In the genomic region with DNA sequence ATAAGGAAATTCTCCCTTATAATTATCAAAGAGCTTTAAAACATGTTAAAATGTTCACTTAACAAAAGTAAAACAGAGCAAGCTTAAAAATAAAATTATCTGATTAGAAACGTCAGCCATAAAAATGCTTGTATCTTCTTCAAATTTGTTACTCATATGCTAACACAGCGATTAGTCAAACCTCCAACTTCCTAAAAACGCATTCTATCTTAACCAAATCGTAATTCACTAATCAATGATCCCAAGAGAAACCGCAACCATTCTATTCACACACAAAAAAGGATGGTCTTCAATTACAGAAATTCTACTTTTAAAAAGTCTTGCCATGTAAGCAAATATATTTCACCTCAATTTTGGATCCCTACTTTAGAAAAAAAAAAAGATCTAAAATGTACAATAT, we compare ENCODE assay signal across 8 cellular contexts. TPM values are rescaled to one million over a fixed set of nuclear protein-coding genes. Genes with fewer than 3 reads are reported as not detected.
DNase-seq lines count a peak whose midpoint lies in the region; ATAC-seq, FAIRE-seq and TF ChIP-seq lines count a peak whose summit lies in the region.

No MANE protein-coding gene starts in this region.

- peak overlapping the region; percentile 67 for H3K27ac ChIP-seq in ACC112 (ENCODE audit: low read depth, low read length)
- peak overlapping the region; percentile 95 for H3K27ac ChIP-seq in HL-60 (replicated peaks)
- H3K27ac ChIP-seq in mesodermal cell (ENCODE audit: low read depth, low read length, severe bottlenecking), result no peak overlapping the region

- H3K4me3 Mint-ChIP-seq in activated naive CD8-positive, alpha-beta T cell treated with anti-CD3 and anti-CD28 coated beads, Interleukin-2, amount 50 U/mL, for 24 hours, result peak overlapping the region; percentile 90

- H2AFZ ChIP-seq in ACC112 (ENCODE audit: low read length, unreplicated experiment), result no peak overlapping the region

- H3K4me1 Mint-ChIP-seq in activated naive CD8-positive, alpha-beta T cell treated with anti-CD3 and anti-CD28 coated beads, Interleukin-2, amount 50 U/mL, for 24 hours, result peaks cover 47% of the 10 kb centered on the region

- H3K27me3 ChIP-seq in ACC112 (ENCODE audit: insufficient read depth, low read length) (no peaks in the 10 kb centered on the region; the same call in 1 of the 2 replicates), HL-60 (ENCODE audit: insufficient read depth, poor library complexity, severe bottlenecking) (no peaks in the 10 kb centered on the region)

- no peaks in the 10 kb centered on the region for H3K9me3 ChIP-seq in mesodermal cell (ENCODE audit: control insufficient read depth, low read length)

- peak overlapping the region; percentile 88 for H3K27ac Mint-ChIP-seq in activated naive CD8-positive, alpha-beta T cell treated with anti-CD3 and anti-CD28 coated beads, Interleukin-2, amount 50 U/mL, for 24 hours

- H3K4me3 ChIP-seq in ACC112 (ENCODE audit: low read depth, low read length) (peak overlapping the region; percentile 98), HL-60 (replicated peaks; ENCODE audit: insufficient read depth, low read length) (peak overlapping the region; percentile 66), mesodermal cell (ENCODE audit: extremely low read depth, insufficient read depth, low read length, poor library complexity, severe bottlenecking) (peak overlapping the region; percentile 82)

- intact Hi-C loops in sciatic nerve (cut with DNase I), result no loop called here

- TF ChIP-seq CTCF in HL-60 (IDR thresholded peaks at IDR 0.05; ENCODE audit: insufficient read depth, low read length), result no peak

- WGBS in mesodermal cell (ENCODE audit: insufficient coverage in 2 of 2), 2 experiments, result 77 to 79% methylated on average over 4 to 5 of the region's 5 CpGs

- H3K36me3 ChIP-seq in ACC112 (ENCODE audit: insufficient read depth, low read length) (no peaks in the 10 kb centered on the region), mesodermal cell (ENCODE audit: control insufficient read depth, insufficient read depth, low read length) (peaks cover 6% of the 10 kb centered on the region)

- no peak for ATAC-seq in activated naive CD8-positive, alpha-beta T cell treated with anti-CD3 and anti-CD28 coated beads, Interleukin-2, amount 50 U/mL, for 24 hours
- ATAC-seq in sciatic nerve, result no peak
- no peak for ATAC-seq in HG02623 (IDR thresholded peaks at IDR 0.05; ENCODE audit: unreplicated experiment)

- DNase-seq in HL-60 (ENCODE audit: low read depth in 1 of 2, low spot score in 1 of 2) (no peak), retina (no peak), sciatic nerve (ENCODE audit: low spot score) (no peak), GM12892 (ENCODE audit: insufficient read length) (no peak)
- no peak for DNase-seq in activated naive CD8-positive, alpha-beta T cell treated with anti-CD3 and anti-CD28 coated beads, Interleukin-2, amount 50 U/mL, for 24 hours

- no peak for TF ChIP-seq POLR2A in GM12892 (IDR thresholded peaks at IDR 0.05; ENCODE audit: low read depth, low read length)

- H3K36me3 Mint-ChIP-seq in activated naive CD8-positive, alpha-beta T cell treated with anti-CD3 and anti-CD28 coated beads, Interleukin-2, amount 50 U/mL, for 24 hours (ENCODE audit: low read depth), result peaks cover 54% of the 10 kb centered on the region

- H3K27me3 Mint-ChIP-seq in activated naive CD8-positive, alpha-beta T cell treated with anti-CD3 and anti-CD28 coated beads, Interleukin-2, amount 50 U/mL, for 24 hours, result no peaks in the 10 kb centered on the region

- H3K9me3 Mint-ChIP-seq in activated naive CD8-positive, alpha-beta T cell treated with anti-CD3 and anti-CD28 coated beads, Interleukin-2, amount 50 U/mL, for 24 hours, result no peaks in the 10 kb centered on the region

- FAIRE-seq in GM12892 (lab: Jason Lieb, UNC), result no peak

- H3K4me1 ChIP-seq in ACC112 (ENCODE audit: control insufficient read depth, insufficient read depth, low read length, unreplicated experiment) (peaks cover 28% of the 10 kb centered on the region), mesodermal cell (ENCODE audit: control insufficient read depth, insufficient read depth, low read length, poor library complexity, severe bottlenecking) (peaks cover 18% of the 10 kb centered on the region)

- peaks cover 67% of the 10 kb centered on the region for H3K79me2 ChIP-seq in ACC112 (ENCODE audit: control insufficient read depth, insufficient read depth, low read length, unreplicated experiment)

RNA-seq across cellular contexts. Expression of gene STK17B, which starts 1.9 kb away (rescaled TPM):
- 22.7 TPM for polyA plus RNA-seq in mesodermal cell (2013, experiment 1 of 2)
- 29.4 TPM for polyA plus RNA-seq in mesodermal cell (2013, experiment 2 of 2)
- total RNA-seq in sciatic nerve, result 32.6 TPM
- 43.1 TPM for polyA plus RNA-seq in GM12892 (2012; ENCODE audit: missing spikeins)
